1 cellular context compared by ENCODE assay signal in the genomic region with DNA sequence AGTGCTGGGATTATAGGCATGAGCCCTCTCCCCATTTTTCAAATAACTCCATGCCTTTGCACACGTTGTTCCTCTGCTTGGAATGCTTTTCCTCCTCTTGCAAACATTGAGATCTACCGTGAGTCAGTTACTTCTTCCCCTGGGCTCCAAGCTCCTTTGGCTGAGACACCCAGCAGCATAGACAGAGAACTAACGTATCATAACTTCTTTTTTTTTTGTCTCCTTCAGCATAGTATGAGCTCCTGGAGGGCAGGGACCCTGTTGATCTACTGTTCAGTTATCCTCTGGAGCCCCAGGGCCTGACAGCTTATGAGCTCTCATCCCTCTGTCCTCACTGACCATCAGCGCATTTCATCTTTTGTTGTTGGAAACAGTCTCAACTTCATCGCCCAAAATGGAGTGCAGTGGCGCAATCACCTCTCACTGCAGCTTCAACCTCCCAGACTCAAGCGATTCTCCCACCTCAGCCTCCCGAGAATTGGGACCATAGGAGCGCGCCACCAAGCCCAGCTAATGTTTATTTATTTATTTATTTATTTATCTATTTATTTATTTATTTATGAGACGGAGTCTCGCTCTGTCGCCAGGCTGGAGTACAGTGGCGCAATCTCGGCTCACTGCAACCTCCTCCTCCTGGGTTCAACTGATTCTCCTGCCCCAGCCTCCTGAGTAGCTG.
TF ChIP-seq lines count a peak whose summit lies in the region.

No MANE protein-coding gene starts in this region.

TF ChIP-seq in HepG2, 621 proteins besides CTCF, POLR2A, EP300 and RAD21:
- TF ChIP-seq TSC22D2 (CRISPR knock-in tag; IDR thresholded peaks at IDR 0.05; ENCODE audit: borderline replicate concordance): no peak
- TF ChIP-seq ATRX (CRISPR knock-in tag; IDR thresholded peaks at IDR 0.05; ENCODE audit: borderline replicate concordance): no peak
- no peak for TF ChIP-seq ZNF816 (CRISPR knock-in tag; IDR thresholded peaks at IDR 0.05; ENCODE audit: borderline replicate concordance)
- no peak for TF ChIP-seq KAT8 (CRISPR knock-in tag; IDR thresholded peaks at IDR 0.05)
- no peak for TF ChIP-seq IKZF1 (IDR thresholded peaks at IDR 0.05)
- TF ChIP-seq CEBPB (IDR thresholded peaks at IDR 0.05; ENCODE audit: borderline replicate concordance, low read depth, low read length): peak; percentile 35; the same call in 1 of the 2 replicates
- peak; percentile 18 for TF ChIP-seq TEAD3 (CRISPR knock-in tag; optimal IDR thresholded peaks at IDR 0.05; ENCODE audit: borderline replicate concordance)
